ENCODE assay signal across 1 cellular context in the genomic region with DNA sequence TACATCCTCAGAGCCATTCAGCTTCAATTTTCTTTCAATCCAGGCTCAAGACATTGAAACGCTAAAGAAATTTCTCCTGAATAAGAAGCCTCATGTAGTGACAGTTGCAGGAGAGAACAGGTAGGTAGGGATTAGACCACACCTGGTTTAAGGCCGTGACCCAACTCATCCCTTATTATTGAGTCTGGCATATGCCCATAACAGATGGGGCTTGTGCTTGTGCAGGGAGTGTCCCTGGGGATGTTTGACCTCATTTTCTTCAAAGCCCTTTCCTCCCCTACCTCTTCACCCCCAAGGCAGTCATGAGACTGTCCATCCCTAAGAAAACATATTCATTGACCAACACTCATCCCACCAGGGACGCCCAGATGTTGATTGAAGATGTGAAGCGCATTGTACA.
TF ChIP-seq lines count a peak whose summit lies in the region.

No MANE protein-coding gene starts in this region.

TF ChIP-seq in IMR-90, 13 proteins besides CTCF, POLR2A, EP300 and RAD21:
- TF ChIP-seq BHLHE40 (IDR thresholded peaks at IDR 0.05; ENCODE audit: low read depth, low read length): no peak
- no peak for TF ChIP-seq RFX5 (IDR thresholded peaks at IDR 0.05; ENCODE audit: low read depth, low read length)
- TF ChIP-seq MAZ (IDR thresholded peaks at IDR 0.05; ENCODE audit: borderline replicate concordance, low read depth, low read length): no peak
- TF ChIP-seq, protein P1, sequence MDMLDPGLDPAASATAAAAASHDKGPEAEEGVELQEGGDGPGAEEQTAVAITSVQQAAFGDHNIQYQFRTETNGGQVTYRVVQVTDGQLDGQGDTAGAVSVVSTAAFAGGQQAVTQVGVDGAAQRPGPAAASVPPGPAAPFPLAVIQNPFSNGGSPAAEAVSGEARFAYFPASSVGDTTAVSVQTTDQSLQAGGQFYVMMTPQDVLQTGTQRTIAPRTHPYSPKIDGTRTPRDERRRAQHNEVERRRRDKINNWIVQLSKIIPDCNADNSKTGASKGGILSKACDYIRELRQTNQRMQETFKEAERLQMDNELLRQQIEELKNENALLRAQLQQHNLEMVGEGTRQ (IDR thresholded peaks at IDR 0.05; ENCODE audit: low read depth, low read length): no peak
- TF ChIP-seq MAFK (IDR thresholded peaks at IDR 0.05; ENCODE audit: low read depth, low read length): no peak
- TF ChIP-seq MXI1 (IDR thresholded peaks at IDR 0.05; ENCODE audit: borderline replicate concordance, low read depth, low read length): no peak
- TF ChIP-seq CHD1 (IDR thresholded peaks at IDR 0.05; ENCODE audit: low read depth, low read length): no peak
- no peak for TF ChIP-seq ELK1 (IDR thresholded peaks at IDR 0.05; ENCODE audit: borderline replicate concordance, low read depth, low read length)
- TF ChIP-seq SMC3 (IDR thresholded peaks at IDR 0.05; ENCODE audit: low read depth, low read length): no peak
- TF ChIP-seq RCOR1 (IDR thresholded peaks at IDR 0.05; ENCODE audit: insufficient replicate concordance, low read length): no peak
- no peak for TF ChIP-seq FOS (IDR thresholded peaks at IDR 0.05; ENCODE audit: low read depth, low read length)
- TF ChIP-seq CEBPB (IDR thresholded peaks at IDR 0.05; ENCODE audit: low read depth, low read length): no peak
- no peak for TF ChIP-seq NFE2L2 (IDR thresholded peaks at IDR 0.05; ENCODE audit: low read depth, low read length)
